8 cellular contexts compared by ENCODE assay signal in the genomic region with DNA sequence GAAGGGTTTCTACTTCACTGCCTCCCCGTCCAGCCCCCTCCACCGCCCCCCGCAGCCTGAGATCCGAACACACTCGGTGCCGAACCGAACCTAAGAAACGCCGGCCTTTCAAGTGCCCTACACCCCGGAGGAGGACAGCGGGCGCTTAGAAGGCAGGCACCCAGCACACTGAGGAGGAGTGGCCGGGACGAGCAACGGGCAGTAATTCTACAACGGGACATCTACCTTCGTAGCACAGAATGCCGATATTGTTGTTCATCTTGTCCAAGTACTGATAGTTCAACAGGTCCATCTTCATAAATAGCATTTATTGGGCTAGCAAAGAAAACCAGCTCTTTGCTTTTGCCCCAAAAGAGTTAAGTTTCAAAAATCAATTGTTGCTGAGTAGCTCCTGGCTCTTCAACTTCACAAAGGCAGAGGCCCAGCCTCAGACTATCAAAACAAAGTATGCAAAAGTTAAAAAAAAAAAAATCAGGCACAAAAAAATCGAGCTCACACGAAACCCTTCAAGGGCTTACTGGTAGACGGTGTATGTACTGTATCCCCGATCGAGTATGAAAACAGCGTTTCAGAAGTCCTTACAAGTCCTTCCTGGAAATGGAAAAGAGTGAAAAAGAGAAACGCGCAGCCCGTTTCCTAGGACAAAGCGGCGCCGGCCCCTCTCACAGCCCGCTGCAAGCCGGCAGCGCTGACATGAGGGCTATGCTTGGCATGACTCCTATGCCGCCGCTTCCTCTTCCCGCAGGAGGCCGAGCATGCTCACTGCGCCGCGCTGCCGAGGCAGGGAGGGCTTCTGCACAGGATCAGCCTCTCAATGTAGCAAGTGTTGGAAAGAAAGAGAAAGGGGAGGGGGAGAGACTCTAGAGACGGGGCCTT. TPM values are rescaled to one million over a fixed set of nuclear protein-coding genes. Genes with fewer than 3 reads are reported as not detected.
DNase-seq lines count a peak whose midpoint lies in the region; TF ChIP-seq lines count a peak whose summit lies in the region.

A gene with protein sequence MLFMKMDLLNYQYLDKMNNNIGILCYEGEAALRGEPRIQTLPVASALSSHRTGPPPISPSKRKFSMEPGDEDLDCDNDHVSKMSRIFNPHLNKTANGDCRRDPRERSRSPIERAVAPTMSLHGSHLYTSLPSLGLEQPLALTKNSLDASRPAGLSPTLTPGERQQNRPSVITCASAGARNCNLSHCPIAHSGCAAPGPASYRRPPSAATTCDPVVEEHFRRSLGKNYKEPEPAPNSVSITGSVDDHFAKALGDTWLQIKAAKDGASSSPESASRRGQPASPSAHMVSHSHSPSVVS (minus strand): TSS at position 704 of the 876 bp plus-strand sequence. CDS start 397 bp downstream, at position 307.

- no peak for TF ChIP-seq CTCF in glutamatergic neuron (IDR thresholded peaks at IDR 0.05; ENCODE audit: partially characterized antibody, unreplicated experiment)
- no peak for TF ChIP-seq CTCF in osteoblast (IDR thresholded peaks at IDR 0.05; ENCODE audit: extremely low read depth, low read depth, low read length)
- peak in 1 of 3 experiments; percentile 11 for TF ChIP-seq CTCF in testis (IDR thresholded peaks at IDR 0.05)

- H3K27me3 Mint-ChIP-seq in activated naive CD8-positive, alpha-beta T cell, result no peaks in the 10 kb centered on the region
- peaks cover 14% of the 10 kb centered on the region for H3K27me3 Mint-ChIP-seq in glutamatergic neuron (ENCODE audit: unreplicated experiment)

- H3K27ac ChIP-seq in osteoblast (ENCODE audit: low read depth, low read length), result peak within 1 kb of the TSS; percentile 95
- H3K27ac ChIP-seq in testis, result peak within 1 kb of the TSS; percentile 81 to 95

- H3K36me3 ChIP-seq in H7 (replicated peaks; ENCODE audit: control insufficient read depth, insufficient read depth, low read length) (no peaks in the 10 kb centered on the region), osteoblast (ENCODE audit: insufficient read depth, low read length) (no peaks in the 10 kb centered on the region), testis (ENCODE audit: low read depth, missing control alignments) (no peaks in the 10 kb centered on the region)

- H2AFZ ChIP-seq in osteoblast (ENCODE audit: low read length), result peak within 1 kb of the TSS; percentile 36

- peak; percentile 89 for DNase-seq in ELR (ENCODE audit: low read depth)
- DNase-seq in H7, result peak; percentile 91
- peak; percentile 85 for DNase-seq in M059J (ENCODE audit: low read depth)
- peak; percentile 85 for DNase-seq in SKM-1 (lab: John Stamatoyannopoulos, UW; ENCODE audit: unreplicated experiment)
- peak; percentile 88 for DNase-seq in glutamatergic neuron
- DNase-seq in osteoblast (ENCODE audit: insufficient read length, low spot score, missing footprints), result peak; percentile 93
- peak; percentile 95 for DNase-seq in testis

- peaks cover 33% of the 10 kb centered on the region for H3K4me1 ChIP-seq in osteoblast (ENCODE audit: insufficient read depth, low read length)
- H3K4me1 ChIP-seq in testis, result peaks cover 33% of the 10 kb centered on the region

- H3K4me1 Mint-ChIP-seq in activated naive CD8-positive, alpha-beta T cell (ENCODE audit: low read depth), result peaks cover 39% of the 10 kb centered on the region
- peaks cover 27% of the 10 kb centered on the region for H3K4me1 Mint-ChIP-seq in glutamatergic neuron (ENCODE audit: low read depth, unreplicated experiment)

- no peaks in the 10 kb centered on the region for H3K27me3 ChIP-seq in H7 (ENCODE audit: control insufficient read depth, insufficient read depth, low read length)
- H3K27me3 ChIP-seq in osteoblast (ENCODE audit: insufficient read depth, low read length), result no peaks in the 10 kb centered on the region
- H3K27me3 ChIP-seq in testis, result no peaks in the 10 kb centered on the region

- no peaks in the 10 kb centered on the region for H3K9me3 Mint-ChIP-seq in activated naive CD8-positive, alpha-beta T cell (ENCODE audit: low read depth)
- peaks cover 12% of the 10 kb centered on the region for H3K9me3 Mint-ChIP-seq in glutamatergic neuron (ENCODE audit: unreplicated experiment)

- H3K4me3 ChIP-seq in H7 (ENCODE audit: insufficient read depth, low read depth, low read length) (peak within 1 kb of the TSS; percentile 88), osteoblast (ENCODE audit: insufficient read depth, low read length) (peak within 1 kb of the TSS; percentile 87), testis (peak within 1 kb of the TSS; percentile 59 to 86)

- peak within 1 kb of the TSS; percentile 82 for H3K4me2 ChIP-seq in osteoblast (ENCODE audit: insufficient read depth, low read length)

- 0% methylated on average over 32 to 42 of the region's 42 CpGs for WGBS in testis, 2 donors

- peaks cover 5% of the 10 kb centered on the region for H4K20me1 ChIP-seq in osteoblast (ENCODE audit: insufficient read depth, low read length)

- H3K9me3 ChIP-seq in osteoblast (ENCODE audit: low read depth, low read length) (no peaks in the 10 kb centered on the region), testis (no peaks in the 10 kb centered on the region)

- peaks cover 4% of the 10 kb centered on the region for H3K36me3 Mint-ChIP-seq in activated naive CD8-positive, alpha-beta T cell
- no peaks in the 10 kb centered on the region for H3K36me3 Mint-ChIP-seq in glutamatergic neuron (ENCODE audit: unreplicated experiment)

- intact Hi-C loops in testis (cut with DNase I; ENCODE audit: low total_unique reads), result loop anchor here (5.0 kb wide), 1 partner anchor 56 kb away; no protein-coding TSS in a partner anchor

- peaks cover 56% of the 10 kb centered on the region for H3K79me2 ChIP-seq in osteoblast (ENCODE audit: insufficient read depth, low read length)

- peak within 1 kb of the TSS; percentile 98 for H3K4me3 Mint-ChIP-seq in activated naive CD8-positive, alpha-beta T cell
- peak within 1 kb of the TSS; percentile 96 for H3K4me3 Mint-ChIP-seq in glutamatergic neuron (ENCODE audit: unreplicated experiment)

- TF ChIP-seq POLR2A in testis (IDR thresholded peaks at IDR 0.05), result no peak

- peak within 1 kb of the TSS; percentile 91 for H3K27ac Mint-ChIP-seq in activated naive CD8-positive, alpha-beta T cell
- peak within 1 kb of the TSS; percentile 100 for H3K27ac Mint-ChIP-seq in glutamatergic neuron (ENCODE audit: unreplicated experiment)

RNA-seq across cellular contexts. Expression of the gene that starts here (rescaled TPM):
- total RNA-seq in H7 (2014; rRNA removed; shearing (Covaris generic)), result 44.2 and 49.7 TPM in 2 replicates
- 28.9 and 36.1 TPM in 2 replicates for total RNA-seq in M059J (2014; rRNA removed; shearing (Covaris generic))
- total RNA-seq in glutamatergic neuron (ENCODE audit: unreplicated experiment) (29.4 TPM), osteoblast (58.0 and 68.8 TPM in 2 replicates), testis (100 to 1,000 TPM; 169 to 209 TPM)
- 72.9 TPM for polyA plus RNA-seq in testis (ENCODE audit: insufficient read depth, low read depth, low replicate concordance)

Comparison
In these comparisons a context has a peak if more than half of its experiments do, and no peak if none do; other contexts are left out.
1. Peak in every context shown above with its lines: DNase-seq, H3K4me3 ChIP-seq and H3K27ac ChIP-seq.